In the genomic region with DNA sequence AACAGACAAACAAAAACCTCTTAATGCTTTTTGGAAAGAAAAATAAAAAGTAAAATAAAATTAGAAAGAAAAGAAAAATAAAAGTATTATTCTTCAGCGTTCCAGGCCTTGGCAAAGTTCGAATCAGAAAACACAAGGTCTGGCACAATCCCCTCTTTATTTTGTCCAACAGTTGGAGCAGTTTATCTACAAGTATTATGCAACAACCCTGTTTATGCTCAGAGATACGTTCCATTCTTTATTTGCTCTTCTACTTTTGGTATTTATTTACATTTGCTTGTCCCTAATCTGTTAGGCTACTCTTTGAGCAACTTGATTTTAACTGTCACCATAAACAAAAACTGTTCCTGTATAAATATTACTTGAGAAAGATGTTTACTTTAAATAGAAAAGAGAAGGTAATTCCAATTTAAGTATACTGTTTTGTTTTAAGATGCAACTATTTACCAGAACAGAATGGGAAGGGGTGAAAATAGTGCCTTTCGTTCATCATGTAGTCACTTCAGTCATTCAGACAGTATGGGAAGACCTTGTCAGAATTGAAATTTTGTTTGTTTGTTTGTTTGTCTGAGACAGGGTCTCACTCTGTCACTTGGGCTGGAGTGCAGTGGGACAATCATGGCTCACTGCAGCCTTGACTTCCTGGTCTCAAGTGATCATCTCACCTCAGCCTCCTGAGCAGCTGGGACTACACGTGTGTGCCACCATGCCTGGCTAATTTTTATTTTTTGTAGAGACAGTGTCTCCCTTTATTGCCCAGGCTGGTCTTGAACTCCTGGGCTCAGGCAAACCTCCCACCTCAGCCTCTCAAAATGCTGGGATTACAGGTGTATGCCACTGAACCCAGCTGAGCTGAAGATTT, we compare ENCODE assay signal across 15 cellular contexts. TPM values are rescaled to one million over a fixed set of nuclear protein-coding genes. Genes with fewer than 3 reads are reported as not detected.
DNase-seq lines count a peak whose midpoint lies in the region; ATAC-seq and TF ChIP-seq lines count a peak whose summit lies in the region.
"Had no signal": no experiment of that assay in that cellular context is flagged by ENCODE, and none has a peak within 500 bp of the region (broad histone marks: within the 10 kb centered on the region; RNA-seq: fewer than 3 reads in every experiment).

No MANE protein-coding gene starts in this region.

- peaks cover 73% of the 10 kb centered on the region for H3K4me1 ChIP-seq in body of pancreas
- peaks cover 7% of the 10 kb centered on the region for H3K4me1 ChIP-seq in hepatocyte (ENCODE audit: insufficient read depth)
- peaks cover 70% of the 10 kb centered on the region for H3K4me1 ChIP-seq in psoas muscle
- H3K4me1 ChIP-seq in uterus: peaks cover 0 to 6% of the 10 kb centered on the region in 2 donors

- intact Hi-C loops in body of pancreas (cut with DNase I) (loop anchor here (10.0 kb wide), 1 partner anchor 84 kb away; no protein-coding TSS in a partner anchor), psoas muscle (cut with DNase I) (no loop called here), uterus (cut with DNase I; ENCODE audit: low total_unique reads) (no loop called here)

- peak in 1 of 7 experiments; percentile 2 for TF ChIP-seq CTCF in body of pancreas (IDR thresholded peaks at IDR 0.05)
- no peak for TF ChIP-seq CTCF in hepatocyte (IDR thresholded peaks at IDR 0.05; ENCODE audit: poor library complexity)
- TF ChIP-seq CTCF in psoas muscle (IDR thresholded peaks at IDR 0.05): no peak
- TF ChIP-seq CTCF in uterus (IDR thresholded peaks at IDR 0.05): no peak

- H3K9me3 ChIP-seq in body of pancreas (no peaks in the 10 kb centered on the region), hepatocyte (ENCODE audit: low read depth) (no peaks in the 10 kb centered on the region), psoas muscle (no peaks in the 10 kb centered on the region), uterus (no peaks in the 10 kb centered on the region)

- ATAC-seq in body of pancreas (peak; percentile 72), psoas muscle (peak; percentile 4 to 7 (median 6)), T-cell (replicated peaks in 1 of 4) (no peak)
- no peak for ATAC-seq in activated naive CD8-positive, alpha-beta T cell treated with anti-CD3 and anti-CD28 coated beads, Interleukin-2, amount 50 U/mL, for 24 hours
- ATAC-seq: activated CD4-positive, CD25-positive, alpha-beta regulatory T cell treated with anti-CD3 and anti-CD28 coated beads, Interleukin-2, amount 50 U/mL, for 24 hours; activated T-cell treated with anti-CD3 and anti-CD28 coated beads, Interleukin-2, amount 50 U/mL, for 4 hours; PC-3 had no signal

- H3K27ac ChIP-seq in body of pancreas (peak overlapping the region; percentile 63 to 96 (median 84)), hepatocyte (no peak overlapping the region), psoas muscle (peak overlapping the region; percentile 98), uterus (peak overlapping the region; percentile 97 to 98)

- H3K4me3 Mint-ChIP-seq in T-cell: no peak overlapping the region
- no peak overlapping the region for H3K4me3 Mint-ChIP-seq in activated naive CD8-positive, alpha-beta T cell treated with anti-CD3 and anti-CD28 coated beads, Interleukin-2, amount 50 U/mL, for 24 hours
- H3K4me3 Mint-ChIP-seq: activated T-cell treated with anti-CD3 and anti-CD28 coated beads, Interleukin-2, amount 50 U/mL, for 4 hours; CD8-positive, alpha-beta memory T cell; memory B cell had no signal

- CTCF ChIA-PET in T-cell (lab: Charles Lee): no interaction called here

- H3K9me2 ChIP-seq in hepatocyte (replicated peaks; ENCODE audit: insufficient read depth): no peaks in the 10 kb centered on the region

- H3K4me3 ChIP-seq in body of pancreas (no peak overlapping the region), hepatocyte (no peak overlapping the region), psoas muscle (peak overlapping the region; percentile 93), uterus (peak overlapping the region in 1 of 2 donors; percentile 95)

- POLR2A ChIA-PET in T-cell (lab: Charles Lee): no interaction called here

- H2AFZ ChIP-seq in hepatocyte: no peak overlapping the region

- H3K36me3 Mint-ChIP-seq in T-cell: no peaks in the 10 kb centered on the region
- H3K36me3 Mint-ChIP-seq in activated naive CD8-positive, alpha-beta T cell treated with anti-CD3 and anti-CD28 coated beads, Interleukin-2, amount 50 U/mL, for 24 hours (ENCODE audit: low read depth): no peaks in the 10 kb centered on the region

- peaks cover 4 to 8% of the 10 kb centered on the region in 2 donors for H3K27me3 Mint-ChIP-seq in T-cell
- peaks cover 5% of the 10 kb centered on the region for H3K27me3 Mint-ChIP-seq in activated naive CD8-positive, alpha-beta T cell treated with anti-CD3 and anti-CD28 coated beads, Interleukin-2, amount 50 U/mL, for 24 hours
- H3K27me3 Mint-ChIP-seq: memory B cell had no signal

- TF ChIP-seq POLR2A in body of pancreas (IDR thresholded peaks at IDR 0.05) (peak; percentile 30 to 69 (median 61)), uterus (IDR thresholded peaks at IDR 0.05) (no peak)

- no peaks in the 10 kb centered on the region for H3K27me3 ChIP-seq in body of pancreas
- no peaks in the 10 kb centered on the region for H3K27me3 ChIP-seq in hepatocyte
- H3K27me3 ChIP-seq in psoas muscle (ENCODE audit: insufficient read depth in 3 of 3, low read length in 2 of 3): no peaks in the 10 kb centered on the region
- no peaks in the 10 kb centered on the region for H3K27me3 ChIP-seq in uterus

- H3K4me1 Mint-ChIP-seq in T-cell: peaks cover 0 to 2% (median 2%) of the 10 kb centered on the region in 3 donors
- H3K4me1 Mint-ChIP-seq in activated naive CD8-positive, alpha-beta T cell treated with anti-CD3 and anti-CD28 coated beads, Interleukin-2, amount 50 U/mL, for 24 hours: peaks cover 2% of the 10 kb centered on the region

- no peak overlapping the region for H3K27ac Mint-ChIP-seq in T-cell
- no peak overlapping the region for H3K27ac Mint-ChIP-seq in activated naive CD8-positive, alpha-beta T cell treated with anti-CD3 and anti-CD28 coated beads, Interleukin-2, amount 50 U/mL, for 24 hours
- H3K27ac Mint-ChIP-seq: CD8-positive, alpha-beta memory T cell; memory B cell had no signal

- 18 to 25% methylated on average over 5 of the region's 5 CpGs for WGBS in body of pancreas, 2 donors
- WGBS in hepatocyte (ENCODE audit: low lambda C conversion rate, missing lambda C conversion rate): 52% methylated on average over 5 of the region's 5 CpGs
- 25 to 41% (median 26%) methylated on average over 5 of the region's 5 CpGs for WGBS in psoas muscle, 3 donors

- H3K79me2 ChIP-seq in hepatocyte: no peaks in the 10 kb centered on the region

- H3K36me3 ChIP-seq in body of pancreas (replicated peaks in 1 of 2; ENCODE audit: insufficient read depth in 1 of 2, low read depth in 2 of 2) (peaks cover 11 to 29% of the 10 kb centered on the region in 2 donors), hepatocyte (replicated peaks; ENCODE audit: insufficient read depth, low read depth) (no peaks in the 10 kb centered on the region), psoas muscle (ENCODE audit: insufficient read depth in 1 of 2, low read depth in 1 of 2) (peaks cover 20 to 97% of the 10 kb centered on the region in 2 donors), uterus (no peaks in the 10 kb centered on the region)

- H3K4me2 ChIP-seq in hepatocyte: peak overlapping the region; percentile 3

- no peaks in the 10 kb centered on the region for H3K9me3 Mint-ChIP-seq in T-cell
- no peaks in the 10 kb centered on the region for H3K9me3 Mint-ChIP-seq in activated naive CD8-positive, alpha-beta T cell treated with anti-CD3 and anti-CD28 coated beads, Interleukin-2, amount 50 U/mL, for 24 hours
- H3K9me3 Mint-ChIP-seq: activated T-cell treated with anti-CD3 and anti-CD28 coated beads, Interleukin-2, amount 50 U/mL, for 4 hours; memory B cell had no signal

- H4K20me1 ChIP-seq in hepatocyte (ENCODE audit: insufficient read depth, poor library complexity, severe bottlenecking): no peaks in the 10 kb centered on the region

- peak in 2 of 4 donors; percentile 45 to 55 for DNase-seq in body of pancreas
- DNase-seq in hepatocyte (ENCODE audit: low spot score): no peak
- DNase-seq in psoas muscle: peak in 1 of 2 donors; percentile 59
- DNase-seq in uterus: no peak
- DNase-seq in T-cell: no peak
- no peak for DNase-seq in activated naive CD8-positive, alpha-beta T cell treated with anti-CD3 and anti-CD28 coated beads, Interleukin-2, amount 50 U/mL, for 24 hours
- no peak for DNase-seq in NCI-H2171 treated with DMSO at 0.1 percent for 48 hours (lab: John Stamatoyannopoulos, UW)
- DNase-seq: activated T-cell treated with anti-CD3 and anti-CD28 coated beads, Interleukin-2, amount 50 U/mL, for 4 hours; CD8-positive, alpha-beta memory T cell; GF-D8; NCI-H226; occipital lobe; PC-3 had no signal

RNA-seq across cellular contexts. Expression of gene PDK4, which starts 5.7 kb away (rescaled TPM):
- total RNA-seq in body of pancreas (100 to 1,000 TPM; 234 to 308 TPM), hepatocyte (28.5 and 34.6 TPM in 2 replicates), psoas muscle (1,000 to 10,000 TPM in 2 of 4 donors, 100 to 1,000 TPM in 2; 386 to 3,046 (median 1,769) TPM), uterus (100 to 1,000 TPM in 3 of 4 donors, 10 to 100 TPM in 1; 12.0 to 509 (median 177) TPM), T-cell (under 1 TPM in 3 of 5 donors, not detected in 2; 0.44 to 0.67 (median 0.62) TPM)
- polyA plus RNA-seq in hepatocyte (26.0 and 28.8 TPM in 2 replicates), psoas muscle (1,000 to 10,000 TPM in 2 of 3 donors, 100 to 1,000 TPM in 1; 174 to 2,971 (median 2,751) TPM)
- polyA plus RNA-seq: CD8-positive, alpha-beta memory T cell had no signal

Comparison
In these comparisons a context has a peak if more than half of its experiments do, and no peak if none do; other contexts are left out.
1. ATAC-seq: peak in body of pancreas (single experiment) and psoas muscle (4 of 4); none in T-cell (0 of 4) and activated naive CD8-positive, alpha-beta T cell treated with anti-CD3 and anti-CD28 coated beads, Interleukin-2, amount 50 U/mL, for 24 hours (single experiment).
2. POLR2A ChIP-seq: peak in body of pancreas (3 of 3); none in uterus (0 of 2).
3. RNA of gene PDK4, which starts 5.7 kb away (total RNA-seq): 386 to 3,046 TPM in psoas muscle, 234 to 308 TPM in body of pancreas, 12.0 to 509 TPM in uterus and 28.5 to 34.6 TPM in hepatocyte; 0.44 to 0.67 TPM in T-cell; every median in the first group is over 4 times any median in the second.